Comparison of ENCODE assay signal across 5 cellular contexts in the genomic region with DNA sequence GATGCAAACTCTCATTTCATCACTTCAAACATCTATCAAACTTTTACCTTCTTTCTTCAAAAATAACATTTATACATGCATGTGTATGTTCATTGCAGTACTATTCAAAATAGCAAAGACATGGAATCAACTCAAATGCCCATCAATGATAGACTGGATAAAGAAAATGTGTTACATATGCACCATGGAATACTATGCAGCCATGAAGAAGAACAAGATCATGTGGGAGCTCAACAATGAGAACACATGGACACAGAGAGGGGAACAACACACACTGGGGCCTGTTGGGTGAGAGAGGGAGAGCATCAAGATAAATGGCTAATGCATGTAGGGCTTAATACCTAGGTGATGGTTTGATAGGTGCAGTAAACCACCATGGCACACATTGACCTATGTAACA. TPM values are rescaled to one million over a fixed set of nuclear protein-coding genes. Genes with fewer than 3 reads are reported as not detected.
"Had no signal": no experiment of that assay in that cellular context is flagged by ENCODE, and none has a peak within 500 bp of the region (broad histone marks: within the 10 kb centered on the region; RNA-seq: fewer than 3 reads in every experiment).

No MANE protein-coding gene starts in this region.

RNA-seq across cellular contexts. Expression of a gene that starts 13.1 kb away (rescaled TPM):
- total RNA-seq: lung microvascular endothelial cell; mammary epithelial cell; myocyte; naive thymus-derived CD4-positive, alpha-beta T cell had no signal
- polyA plus RNA-seq: keratinocyte; mammary epithelial cell; naive thymus-derived CD4-positive, alpha-beta T cell had no signal
